8 cellular contexts compared by ENCODE assay signal in genomic region chr11:119093951-119094815, GRCh38. TPM values are rescaled to one million over a fixed set of nuclear protein-coding genes. Genes with fewer than 3 reads are reported as not detected.
A peak's percentile ranks its signal among the peaks of the same experiment; 100 is the strongest.
DNase-seq lines count a peak whose midpoint lies in the region; ATAC-seq, FAIRE-seq and TF ChIP-seq lines count a peak whose summit lies in the region.

No MANE protein-coding gene starts in this region.

- H3K4me2 ChIP-seq in keratinocyte (ENCODE audit: control insufficient read depth, extremely low read depth, insufficient read depth, low read depth, low read length): peak overlapping the region; percentile 96

- TF ChIP-seq POLR2A in GM12891 (IDR thresholded peaks at IDR 0.05; ENCODE audit: low read depth, low read length) (no peak), body of pancreas (IDR thresholded peaks at IDR 0.05) (no peak)

- TF ChIP-seq CTCF in body of pancreas (IDR thresholded peaks at IDR 0.05): no peak
- no peak for TF ChIP-seq CTCF in keratinocyte (optimal IDR thresholded peaks at IDR 0.05 in 1 of 3, IDR thresholded peaks at IDR 0.05 in 1 of 3, conservative IDR thresholded peaks at IDR 0.05 in 1 of 3; ENCODE audit: extremely low read depth in 1 of 3, insufficient read depth in 2 of 3, low read length in 3 of 3)

- dilution Hi-C loops in keratinocyte (cut with MboI; ENCODE audit: extremely low pct_ligation_motif_present, low sequenced_read_pairs): no loop called here

- FAIRE-seq in GM12891 (lab: Jason Lieb, UNC): peak; percentile 48
- FAIRE-seq in keratinocyte (lab: Jason Lieb, UNC): no peak

- H3K27me3 ChIP-seq in body of pancreas (no peaks in the 10 kb centered on the region), keratinocyte (ENCODE audit: control insufficient read depth, extremely low read depth, insufficient read depth, low read length) (no peaks in the 10 kb centered on the region)

- peak overlapping the region; percentile 80 to 87 for H3K4me3 ChIP-seq in body of pancreas
- peak overlapping the region; percentile 71 to 93 (median 78) for H3K4me3 ChIP-seq in keratinocyte (ENCODE audit: control insufficient read depth in 2 of 3, extremely low read depth in 1 of 3, insufficient read depth in 2 of 3, low read depth in 1 of 3, low read length in 3 of 3)

- peaks cover 34% of the 10 kb centered on the region for H3K79me2 ChIP-seq in keratinocyte (ENCODE audit: control insufficient read depth, insufficient read depth, low read length)

- peak; percentile 7 for ATAC-seq in HG02798 (IDR thresholded peaks at IDR 0.05; ENCODE audit: poor library complexity, unreplicated experiment)
- ATAC-seq in SK-N-SH treated with all-trans-retinoic acid at 6 μM for 48 hours: peak; percentile 24
- ATAC-seq in body of pancreas: peak; percentile 12
- no peak for ATAC-seq in GM19395 (IDR thresholded peaks at IDR 0.05; ENCODE audit: unreplicated experiment)

- H3K9ac ChIP-seq in keratinocyte (ENCODE audit: control insufficient read depth, extremely low read depth, insufficient read depth, low read length): peak overlapping the region; percentile 81

- H3K36me3 ChIP-seq in body of pancreas (replicated peaks in 1 of 2; ENCODE audit: insufficient read depth in 1 of 2, low read depth in 2 of 2) (peaks cover 0 to 12% of the 10 kb centered on the region in 2 donors), keratinocyte (ENCODE audit: control insufficient read depth in 2 of 2, extremely low read depth in 1 of 2, insufficient read depth in 2 of 2, low read length in 2 of 2) (peaks cover 33 to 47% of the 10 kb centered on the region in 2 experiments)

- H3K27ac ChIP-seq in body of pancreas: peak overlapping the region; percentile 79 to 95 (median 92)
- peak overlapping the region; percentile 73 for H3K27ac ChIP-seq in keratinocyte (ENCODE audit: control insufficient read depth, insufficient read depth, low read length)

- no peaks in the 10 kb centered on the region for H4K20me1 ChIP-seq in keratinocyte (ENCODE audit: control insufficient read depth, extremely low read depth, insufficient read depth, low read length)

- H3K9me1 ChIP-seq in keratinocyte (ENCODE audit: control insufficient read depth, extremely low read depth, insufficient read depth, low read length): no peaks in the 10 kb centered on the region

- H3K4me1 ChIP-seq in body of pancreas (peaks cover 22% of the 10 kb centered on the region), keratinocyte (ENCODE audit: control insufficient read depth, extremely low read depth, insufficient read depth, low read length) (peaks cover 17% of the 10 kb centered on the region)

- intact Hi-C loops in body of pancreas (cut with DNase I): no loop called here

- no peak overlapping the region for H2AFZ ChIP-seq in keratinocyte (ENCODE audit: control insufficient read depth, low read length)

- WGBS in body of pancreas, 2 donors: 0% methylated on average over 6 to 50 of the region's 80 CpGs

- DNase-seq in GM12891 (ENCODE audit: insufficient read length, low spot score) (no peak), body of pancreas (peak in 3 of 4 donors; percentile 34 to 49 (median 44)), keratinocyte (ENCODE audit: low read depth, low spot score) (no peak), GF-D8 (lab: John Stamatoyannopoulos, UW) (no peak)
- DNase-seq in stimulated activated CD4-positive, alpha-beta T cell treated with anti-CD3 and anti-CD28 coated beads, Interleukin-1b, Interleukin-23, amount 100 ng/mL, for 48 hours: peak; percentile 45

- H3K9me3 ChIP-seq in body of pancreas: no peaks in the 10 kb centered on the region
- H3K9me3 ChIP-seq in keratinocyte (ENCODE audit: control insufficient read depth, low read depth, low read length): no peaks in the 10 kb centered on the region

TF ChIP-seq in GM12891, 5 proteins besides CTCF, POLR2A, EP300 and RAD21:
- TF ChIP-seq TAF1 (IDR thresholded peaks at IDR 0.05; ENCODE audit: low read depth, low read length) (no peak), SPI1 (IDR thresholded peaks at IDR 0.05; ENCODE audit: low read depth, low read length) (no peak), POLR2AphosphoS5 (IDR thresholded peaks at IDR 0.05; ENCODE audit: low read depth, low read length) (no peak; the same call in 1 of the 2 replicates), PAX5 (IDR thresholded peaks at IDR 0.05; ENCODE audit: insufficient read depth, low read length, severe bottlenecking) (no peak), POU2F2 (IDR thresholded peaks at IDR 0.05; ENCODE audit: low read depth, low read length) (no peak)

TF ChIP-seq in SK-N-SH treated with all-trans-retinoic acid at 6 μM for 48 hours, 23 proteins besides CTCF, POLR2A, EP300 and RAD21 (continues in another document):
- TF ChIP-seq POU6F1 (CRISPR knock-in tag; IDR thresholded peaks at IDR 0.05; ENCODE audit: borderline replicate concordance, low read depth) (no peak), TCF4 (CRISPR knock-in tag; IDR thresholded peaks at IDR 0.05; ENCODE audit: borderline replicate concordance) (no peak), TOX (CRISPR knock-in tag; IDR thresholded peaks at IDR 0.05; ENCODE audit: borderline replicate concordance) (no peak), ZNF70 (CRISPR knock-in tag; IDR thresholded peaks at IDR 0.05) (no peak)

RNA-seq across cellular contexts. Expression of gene DPAGT1, which starts 7.5 kb away (rescaled TPM):
- polyA plus RNA-seq in GM12891 (2012; ENCODE audit: low read depth, missing spikeins): 14.3 TPM
- total RNA-seq in body of pancreas: 10 to 100 TPM; 26.7 to 62.6 TPM
- polyA plus RNA-seq in keratinocyte: 59.7 to 75.4 TPM (median 60.4 TPM) in 3 replicates
- polyA plus RNA-seq in keratinocyte (2011; ENCODE audit: low read depth): 10.2 TPM
- polyA plus RNA-seq in keratinocyte (2011; cell fraction: cytosol; rRNA removed): 35.9 and 52.5 TPM in 2 replicates
- polyA plus RNA-seq in keratinocyte (2011; cell fraction: nucleus; rRNA removed): 189 and 239 TPM in 2 replicates
- polyA plus RNA-seq in keratinocyte (2012; ENCODE audit: low replicate concordance): 28.4 and 34.3 TPM in 2 replicates
- polyA minus RNA-seq in keratinocyte: 91.8 to 112 TPM (median 99.5 TPM) in 3 replicates
- polyA minus RNA-seq in keratinocyte (2011; cell fraction: cytosol; rRNA and poly(A)+ RNA removed): 50.5 TPM
- polyA minus RNA-seq in keratinocyte (2011; cell fraction: nucleus; rRNA and poly(A)+ RNA removed): 85.9 and 92.7 TPM in 2 replicates

RNA-seq across cellular contexts. Expression of gene HMBS, which starts 9.5 kb away (rescaled TPM):
- 31.2 TPM for polyA plus RNA-seq in GM12891 (2012; ENCODE audit: low read depth, missing spikeins)
- total RNA-seq in body of pancreas: 10 to 100 TPM in 1 of 2 donors, 1 to 10 TPM in 1; 7.6 to 16.1 TPM
- 43.5 to 52.0 TPM (median 48.7 TPM) in 3 replicates for polyA plus RNA-seq in keratinocyte
- polyA plus RNA-seq in keratinocyte (2011; ENCODE audit: low read depth): 13.8 TPM
- 40.8 and 42.6 TPM in 2 replicates for polyA plus RNA-seq in keratinocyte (2011; cell fraction: cytosol; rRNA removed)
- polyA plus RNA-seq in keratinocyte (2011; cell fraction: nucleus; rRNA removed): 39.2 and 43.5 TPM in 2 replicates
- 19.8 and 42.8 TPM in 2 replicates for polyA plus RNA-seq in keratinocyte (2012; ENCODE audit: low replicate concordance)
- polyA minus RNA-seq in keratinocyte: 35.2 to 44.8 TPM (median 38.1 TPM) in 3 replicates
- polyA minus RNA-seq in keratinocyte (2011; cell fraction: cytosol; rRNA and poly(A)+ RNA removed): 29.9 TPM
- 14.7 and 15.7 TPM in 2 replicates for polyA minus RNA-seq in keratinocyte (2011; cell fraction: nucleus; rRNA and poly(A)+ RNA removed)

RNA-seq across cellular contexts. Expression of gene C2CD2L, which starts 13.0 kb away (rescaled TPM):
- 3.7 TPM for polyA plus RNA-seq in GM12891 (2012; ENCODE audit: low read depth, missing spikeins)
- 10 to 100 TPM in 1 of 2 donors, 1 to 10 TPM in 1; 5.4 to 20.8 TPM for total RNA-seq in body of pancreas
- polyA plus RNA-seq in keratinocyte: 2.8 to 3.6 TPM (median 2.9 TPM) in 3 replicates
- polyA plus RNA-seq in keratinocyte (2011; ENCODE audit: low read depth): 12.0 TPM
- 2.0 and 2.2 TPM in 2 replicates for polyA plus RNA-seq in keratinocyte (2011; cell fraction: cytosol; rRNA removed)
- polyA plus RNA-seq in keratinocyte (2011; cell fraction: nucleus; rRNA removed): 7.9 and 10.3 TPM in 2 replicates
- polyA plus RNA-seq in keratinocyte (2012; ENCODE audit: low replicate concordance): 3.8 and 8.4 TPM in 2 replicates
- 4.4 to 11.3 TPM (median 5.4 TPM) in 3 replicates for polyA minus RNA-seq in keratinocyte
- polyA minus RNA-seq in keratinocyte (2011; cell fraction: cytosol; rRNA and poly(A)+ RNA removed): 4.2 TPM
- 7.7 and 8.5 TPM in 2 replicates for polyA minus RNA-seq in keratinocyte (2011; cell fraction: nucleus; rRNA and poly(A)+ RNA removed)

RNA-seq across cellular contexts. Expression of gene VPS11, which starts 26.6 kb away (rescaled TPM):
- 31.6 TPM for polyA plus RNA-seq in GM12891 (2012; ENCODE audit: low read depth, missing spikeins)
- 10 to 100 TPM; 17.6 to 50.1 TPM for total RNA-seq in body of pancreas
- 9.0 to 18.9 TPM (median 12.1 TPM) in 3 replicates for polyA plus RNA-seq in keratinocyte
- polyA plus RNA-seq in keratinocyte (2011; ENCODE audit: low read depth): 21.7 TPM
- polyA plus RNA-seq in keratinocyte (2011; cell fraction: cytosol; rRNA removed): 9.2 and 12.5 TPM in 2 replicates
- 22.8 and 28.2 TPM in 2 replicates for polyA plus RNA-seq in keratinocyte (2011; cell fraction: nucleus; rRNA removed)
- 18.6 and 44.7 TPM in 2 replicates for polyA plus RNA-seq in keratinocyte (2012; ENCODE audit: low replicate concordance)
- polyA minus RNA-seq in keratinocyte: 24.4 to 37.2 TPM (median 29.3 TPM) in 3 replicates
- polyA minus RNA-seq in keratinocyte (2011; cell fraction: cytosol; rRNA and poly(A)+ RNA removed): 13.2 TPM
- polyA minus RNA-seq in keratinocyte (2011; cell fraction: nucleus; rRNA and poly(A)+ RNA removed): 11.3 and 15.9 TPM in 2 replicates

RNA-seq across cellular contexts. Expression of gene HINFP, which starts 27.2 kb away (rescaled TPM):
- 9.4 TPM for polyA plus RNA-seq in GM12891 (2012; ENCODE audit: low read depth, missing spikeins)
- 10 to 100 TPM; 11.9 to 28.3 TPM for total RNA-seq in body of pancreas
- polyA plus RNA-seq in keratinocyte: 15.6 to 21.9 TPM (median 18.5 TPM) in 3 replicates
- polyA plus RNA-seq in keratinocyte (2011; ENCODE audit: low read depth): 28.1 TPM
- polyA plus RNA-seq in keratinocyte (2011; cell fraction: cytosol; rRNA removed): 11.0 and 11.4 TPM in 2 replicates
- polyA plus RNA-seq in keratinocyte (2011; cell fraction: nucleus; rRNA removed): 54.0 and 55.8 TPM in 2 replicates
- polyA plus RNA-seq in keratinocyte (2012; ENCODE audit: low replicate concordance): 9.9 and 22.4 TPM in 2 replicates
- 18.5 to 47.8 TPM (median 31.0 TPM) in 3 replicates for polyA minus RNA-seq in keratinocyte
- 18.8 TPM for polyA minus RNA-seq in keratinocyte (2011; cell fraction: cytosol; rRNA and poly(A)+ RNA removed)
- polyA minus RNA-seq in keratinocyte (2011; cell fraction: nucleus; rRNA and poly(A)+ RNA removed): 13.1 and 29.6 TPM in 2 replicates

Comparison
In these comparisons a context has a peak if more than half of its experiments do, and no peak if none do; other contexts are left out.
1. DNase-seq: peak in body of pancreas (3 of 4) and stimulated activated CD4-positive, alpha-beta T cell treated with anti-CD3 and anti-CD28 coated beads, Interleukin-1b, Interleukin-23, amount 100 ng/mL, for 48 hours (single experiment); none in GM12891 (single experiment), keratinocyte (single experiment) and GF-D8 (single experiment).